In the genomic region with DNA sequence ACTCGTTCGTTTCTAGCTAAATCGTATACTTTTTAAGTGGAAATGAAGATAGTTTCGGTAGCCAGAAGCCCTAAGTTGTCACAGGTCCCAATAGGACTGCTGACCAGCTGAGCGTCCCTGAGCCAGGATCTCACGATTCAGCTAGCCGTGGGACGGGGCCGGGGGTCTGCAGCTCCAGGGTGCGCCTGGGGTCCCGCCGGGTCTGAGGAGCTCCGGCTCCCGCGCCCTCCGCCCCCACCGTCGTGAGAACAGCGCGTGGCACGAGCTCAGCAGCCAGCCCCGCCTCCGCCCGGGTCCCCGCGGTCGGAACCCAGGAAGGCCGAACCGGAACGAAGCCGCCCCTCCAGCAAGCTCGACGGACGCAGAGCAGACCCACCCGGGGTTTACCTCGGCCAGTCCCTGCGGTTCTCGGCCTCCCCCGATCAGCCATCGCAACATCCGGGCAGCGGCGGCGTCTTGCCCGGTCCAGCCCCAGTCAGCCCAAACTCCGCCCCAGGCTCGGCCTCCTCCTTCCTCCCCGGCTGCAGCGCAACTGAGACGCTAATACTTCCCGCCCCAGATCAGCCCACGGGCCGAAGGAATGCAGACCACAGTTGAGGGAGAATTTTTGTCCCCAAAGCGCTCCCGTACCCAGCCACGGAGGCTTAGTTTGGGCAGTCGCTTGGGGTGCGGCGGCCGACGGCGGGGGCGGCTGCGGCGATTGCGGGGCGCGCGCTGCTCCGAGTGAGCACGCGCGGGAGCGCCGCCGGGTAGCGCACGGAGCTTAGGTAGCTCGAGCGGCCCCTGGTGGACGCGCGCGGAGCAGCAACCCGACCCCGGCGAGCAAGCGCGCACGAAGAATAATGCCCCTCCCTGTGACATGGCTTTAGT, we compare ENCODE assay signal across 1 cellular context.
TF ChIP-seq lines count a peak whose summit lies in the region.

A gene with protein sequence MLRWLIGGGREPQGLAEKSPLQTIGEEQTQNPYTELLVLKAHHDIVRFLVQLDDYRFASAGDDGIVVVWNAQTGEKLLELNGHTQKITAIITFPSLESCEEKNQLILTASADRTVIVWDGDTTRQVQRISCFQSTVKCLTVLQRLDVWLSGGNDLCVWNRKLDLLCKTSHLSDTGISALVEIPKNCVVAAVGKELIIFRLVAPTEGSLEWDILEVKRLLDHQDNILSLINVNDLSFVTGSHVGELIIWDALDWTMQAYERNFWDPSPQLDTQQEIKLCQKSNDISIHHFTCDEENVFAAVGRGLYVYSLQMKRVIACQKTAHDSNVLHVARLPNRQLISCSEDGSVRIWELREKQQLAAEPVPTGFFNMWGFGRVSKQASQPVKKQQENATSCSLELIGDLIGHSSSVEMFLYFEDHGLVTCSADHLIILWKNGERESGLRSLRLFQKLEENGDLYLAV (minus strand): TSS at position 534 of the 870 bp plus-strand sequence. CDS start 96 bp downstream, at position 438.

TF ChIP-seq in A549, 52 proteins besides CTCF, POLR2A, EP300 and RAD21 (continued from another document):
- TF ChIP-seq, protein P1, sequence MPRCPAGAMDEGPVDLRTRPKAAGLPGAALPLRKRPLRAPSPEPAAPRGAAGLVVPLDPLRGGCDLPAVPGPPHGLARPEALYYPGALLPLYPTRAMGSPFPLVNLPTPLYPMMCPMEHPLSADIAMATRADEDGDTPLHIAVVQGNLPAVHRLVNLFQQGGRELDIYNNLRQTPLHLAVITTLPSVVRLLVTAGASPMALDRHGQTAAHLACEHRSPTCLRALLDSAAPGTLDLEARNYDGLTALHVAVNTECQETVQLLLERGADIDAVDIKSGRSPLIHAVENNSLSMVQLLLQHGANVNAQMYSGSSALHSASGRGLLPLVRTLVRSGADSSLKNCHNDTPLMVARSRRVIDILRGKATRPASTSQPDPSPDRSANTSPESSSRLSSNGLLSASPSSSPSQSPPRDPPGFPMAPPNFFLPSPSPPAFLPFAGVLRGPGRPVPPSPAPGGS (IDR thresholded peaks at IDR 0.05) = peak; percentile 59; the same call in 2 of the 3 replicates
- TF ChIP-seq ZFP36 (IDR thresholded peaks at IDR 0.05; ENCODE audit: borderline replicate concordance, partially characterized antibody) (no peak), KDM5A (IDR thresholded peaks at IDR 0.05) (no peak; the same call in 1 of the 2 replicates), HDAC2 (IDR thresholded peaks at IDR 0.05) (no peak), NR3C1 (IDR thresholded peaks at IDR 0.05) (no peak), MYC (IDR thresholded peaks at IDR 0.05; ENCODE audit: borderline replicate concordance, low read length) (no peak), FOXS1 (CRISPR knock-in tag; IDR thresholded peaks at IDR 0.05) (no peak), FOSB (CRISPR knock-in tag; IDR thresholded peaks at IDR 0.05) (no peak), NFE2L2 (conservative IDR thresholded peaks at IDR 0.05; ENCODE audit: low read length) (no peak), CHD4 (IDR thresholded peaks at IDR 0.05; ENCODE audit: borderline replicate concordance) (no peak), NPAS2 (CRISPR knock-in tag; IDR thresholded peaks at IDR 0.05; ENCODE audit: borderline replicate concordance) (no peak), GATA3 (IDR thresholded peaks at IDR 0.05; ENCODE audit: borderline replicate concordance) (0 out of 2 replicates have a peak, but pooled peaks have one; percentile 26), CEBPB (IDR thresholded peaks at IDR 0.05) (no peak), RARB (CRISPR knock-in tag; IDR thresholded peaks at IDR 0.05) (no peak), JUN (IDR thresholded peaks at IDR 0.05) (peak in 1 of 2 experiments; percentile 71; a peak in 2 of 5 replicates), PHF8 (IDR thresholded peaks at IDR 0.05; ENCODE audit: borderline replicate concordance, low read depth) (peak; percentile 50)
- TF ChIP-seq, protein P2, sequence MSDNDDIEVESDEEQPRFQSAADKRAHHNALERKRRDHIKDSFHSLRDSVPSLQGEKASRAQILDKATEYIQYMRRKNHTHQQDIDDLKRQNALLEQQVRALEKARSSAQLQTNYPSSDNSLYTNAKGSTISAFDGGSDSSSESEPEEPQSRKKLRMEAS (IDR thresholded peaks at IDR 0.05) = peak; percentile 77
- TF ChIP-seq, protein P3, sequence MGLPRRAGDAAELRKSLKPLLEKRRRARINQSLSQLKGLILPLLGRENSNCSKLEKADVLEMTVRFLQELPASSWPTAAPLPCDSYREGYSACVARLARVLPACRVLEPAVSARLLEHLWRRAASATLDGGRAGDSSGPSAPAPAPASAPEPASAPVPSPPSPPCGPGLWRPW (IDR thresholded peaks at IDR 0.05) = no peak
- TF ChIP-seq, protein P4, sequence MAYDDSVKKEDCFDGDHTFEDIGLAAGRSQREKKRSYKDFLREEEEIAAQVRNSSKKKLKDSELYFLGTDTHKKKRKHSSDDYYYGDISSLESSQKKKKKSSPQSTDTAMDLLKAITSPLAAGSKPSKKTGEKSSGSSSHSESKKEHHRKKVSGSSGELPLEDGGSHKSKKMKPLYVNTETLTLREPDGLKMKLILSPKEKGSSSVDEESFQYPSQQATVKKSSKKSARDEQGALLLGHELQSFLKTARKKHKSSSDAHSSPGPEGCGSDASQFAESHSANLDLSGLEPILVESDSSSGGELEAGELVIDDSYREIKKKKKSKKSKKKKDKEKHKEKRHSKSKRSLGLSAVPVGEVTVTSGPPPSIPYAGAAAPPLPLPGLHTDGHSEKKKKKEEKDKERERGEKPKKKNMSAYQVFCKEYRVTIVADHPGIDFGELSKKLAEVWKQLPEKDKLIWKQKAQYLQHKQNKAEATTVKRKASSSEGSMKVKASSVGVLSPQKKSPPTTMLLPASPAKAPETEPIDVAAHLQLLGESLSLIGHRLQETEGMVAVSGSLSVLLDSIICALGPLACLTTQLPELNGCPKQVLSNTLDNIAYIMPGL (CRISPR knock-in tag; IDR thresholded peaks at IDR 0.05; ENCODE audit: borderline replicate concordance) = no peak
- TF ChIP-seq, protein P5, sequence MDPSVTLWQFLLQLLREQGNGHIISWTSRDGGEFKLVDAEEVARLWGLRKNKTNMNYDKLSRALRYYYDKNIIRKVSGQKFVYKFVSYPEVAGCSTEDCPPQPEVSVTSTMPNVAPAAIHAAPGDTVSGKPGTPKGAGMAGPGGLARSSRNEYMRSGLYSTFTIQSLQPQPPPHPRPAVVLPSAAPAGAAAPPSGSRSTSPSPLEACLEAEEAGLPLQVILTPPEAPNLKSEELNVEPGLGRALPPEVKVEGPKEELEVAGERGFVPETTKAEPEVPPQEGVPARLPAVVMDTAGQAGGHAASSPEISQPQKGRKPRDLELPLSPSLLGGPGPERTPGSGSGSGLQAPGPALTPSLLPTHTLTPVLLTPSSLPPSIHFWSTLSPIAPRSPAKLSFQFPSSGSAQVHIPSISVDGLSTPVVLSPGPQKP (IDR thresholded peaks at IDR 0.05; ENCODE audit: low read depth, low read length) = no peak
- TF ChIP-seq, protein P6, sequence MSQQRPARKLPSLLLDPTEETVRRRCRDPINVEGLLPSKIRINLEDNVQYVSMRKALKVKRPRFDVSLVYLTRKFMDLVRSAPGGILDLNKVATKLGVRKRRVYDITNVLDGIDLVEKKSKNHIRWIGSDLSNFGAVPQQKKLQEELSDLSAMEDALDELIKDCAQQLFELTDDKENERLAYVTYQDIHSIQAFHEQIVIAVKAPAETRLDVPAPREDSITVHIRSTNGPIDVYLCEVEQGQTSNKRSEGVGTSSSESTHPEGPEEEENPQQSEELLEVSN (IDR thresholded peaks at IDR 0.05; ENCODE audit: borderline replicate concordance, low read depth) = peak; percentile 75
- TF ChIP-seq, protein P7, sequence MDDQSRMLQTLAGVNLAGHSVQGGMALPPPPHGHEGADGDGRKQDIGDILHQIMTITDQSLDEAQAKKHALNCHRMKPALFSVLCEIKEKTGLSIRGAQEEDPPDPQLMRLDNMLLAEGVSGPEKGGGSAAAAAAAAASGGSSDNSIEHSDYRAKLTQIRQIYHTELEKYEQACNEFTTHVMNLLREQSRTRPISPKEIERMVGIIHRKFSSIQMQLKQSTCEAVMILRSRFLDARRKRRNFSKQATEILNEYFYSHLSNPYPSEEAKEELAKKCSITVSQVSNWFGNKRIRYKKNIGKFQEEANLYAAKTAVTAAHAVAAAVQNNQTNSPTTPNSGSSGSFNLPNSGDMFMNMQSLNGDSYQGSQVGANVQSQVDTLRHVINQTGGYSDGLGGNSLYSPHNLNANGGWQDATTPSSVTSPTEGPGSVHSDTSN (IDR thresholded peaks at IDR 0.05) = no peak
- TF ChIP-seq, protein P8, sequence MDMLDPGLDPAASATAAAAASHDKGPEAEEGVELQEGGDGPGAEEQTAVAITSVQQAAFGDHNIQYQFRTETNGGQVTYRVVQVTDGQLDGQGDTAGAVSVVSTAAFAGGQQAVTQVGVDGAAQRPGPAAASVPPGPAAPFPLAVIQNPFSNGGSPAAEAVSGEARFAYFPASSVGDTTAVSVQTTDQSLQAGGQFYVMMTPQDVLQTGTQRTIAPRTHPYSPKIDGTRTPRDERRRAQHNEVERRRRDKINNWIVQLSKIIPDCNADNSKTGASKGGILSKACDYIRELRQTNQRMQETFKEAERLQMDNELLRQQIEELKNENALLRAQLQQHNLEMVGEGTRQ (IDR thresholded peaks at IDR 0.05) = no peak
